ENCODE assay signal across 36 cellular contexts in genomic region chr5:40354171-40354570, GRCh38.
"Had no signal": no experiment of that assay in that cellular context is flagged by ENCODE, and none has a peak within 500 bp of the region (broad histone marks: within the 10 kb centered on the region; RNA-seq: fewer than 3 reads in every experiment).

No MANE protein-coding gene starts in this region.

- H3K36me3 Mint-ChIP-seq: brain had no signal

- H3K27ac ChIP-seq: adrenal gland, ascending aorta, breast epithelium, cardiac muscle cell, epithelial cell of prostate, esophagus squamous epithelium, WERI-Rb-1 had no signal

- H3K27ac Mint-ChIP-seq: activated B cell treated with CpG ODN at 0.5 μM for 24 hours; activated CD8-positive, alpha-beta T cell treated with anti-CD3 and anti-CD28 coated beads for 36 hours; activated naive CD4-positive, alpha-beta T cell treated with anti-CD3 and anti-CD28 coated beads for 36 hours; activated naive CD4-positive, alpha-beta T cell treated with anti-CD3 and anti-CD28 coated beads, Interleukin-2, amount 50 U/mL, for 24 hours; activated naive CD8-positive, alpha-beta T cell treated with anti-CD3 and anti-CD28 coated beads for 36 hours; activated naive CD8-positive, alpha-beta T cell treated with anti-CD3 and anti-CD28 coated beads, Interleukin-2, amount 50 U/mL, for 24 hours; activated T-helper 17 cell treated with anti-CD3 and anti-CD28 coated beads, Interleukin-2, amount 50 U/mL, for 72 hours; brain; T-helper 17 cell; T-helper 2 cell treated with Interferon-gamma antibody and Interleukin-4, amounts not matched to agents 5 μg/mL and 100 μg/mL, for 36 hours had no signal

- H3K4me1 ChIP-seq: adrenal gland, ascending aorta, breast epithelium, esophagus squamous epithelium had no signal

- DNase-seq: activated B cell treated with CpG ODN at 0.5 μM for 24 hours; activated CD4-positive, alpha-beta T cell treated with anti-CD3 and anti-CD28 coated beads for 48 hours; activated CD4-positive, alpha-beta T cell treated with anti-CD3 and anti-CD28 coated beads, Interleukin-2, amount 50 U/mL, for 1 hour; activated CD4-positive, alpha-beta T cell treated with anti-CD3 and anti-CD28 coated beads, Interleukin-2, amount 50 U/mL, for 48 hours; activated CD8-positive, alpha-beta memory T cell treated with anti-CD3 and anti-CD28 coated beads for 24 hours; activated CD8-positive, alpha-beta T cell treated with anti-CD3 and anti-CD28 coated beads for 36 hours; activated effector memory CD4-positive, alpha-beta T cell treated with Interleukin-2 at 50 U/mL for 16 hours; activated naive CD4-positive, alpha-beta T cell treated with anti-CD3 and anti-CD28 coated beads for 36 hours; activated naive CD8-positive, alpha-beta T cell treated with anti-CD3 and anti-CD28 coated beads for 36 hours; activated naive CD8-positive, alpha-beta T cell treated with anti-CD3 and anti-CD28 coated beads, Interleukin-2, amount 50 U/mL, for 24 hours; activated T-cell treated with anti-CD3 and anti-CD28 coated beads, Interleukin-2, amount 50 U/mL, for 4 hours; adrenal gland; amygdala; central memory CD4-positive, alpha-beta T cell; cerebellar nuclear complex; cortex of kidney; effector CD8-positive, alpha-beta T cell; esophagus squamous epithelium; head of caudate nucleus; T-helper 1 cell; T-helper 17 cell; T1000; WERI-Rb-1 had no signal

- FAIRE-seq: colon, endometrium, endothelial cell of umbilical vein, frontal cortex had no signal

- H3K4me1 Mint-ChIP-seq: activated B cell treated with CpG ODN at 0.5 μM for 24 hours; activated naive CD4-positive, alpha-beta T cell treated with anti-CD3 and anti-CD28 coated beads, Interleukin-2, amount 50 U/mL, for 24 hours; activated naive CD8-positive, alpha-beta T cell treated with anti-CD3 and anti-CD28 coated beads, Interleukin-2, amount 50 U/mL, for 24 hours; activated T-helper 17 cell treated with anti-CD3 and anti-CD28 coated beads, Interleukin-2, amount 50 U/mL, for 72 hours; brain had no signal

- ATAC-seq: activated CD4-positive, CD25-positive, alpha-beta regulatory T cell treated with anti-CD3 and anti-CD28 coated beads, Interleukin-2, amount 50 U/mL, for 24 hours; activated CD8-positive, alpha-beta T cell treated with anti-CD3 and anti-CD28 coated beads for 36 hours; activated naive CD8-positive, alpha-beta T cell treated with anti-CD3 and anti-CD28 coated beads, Interleukin-2, amount 50 U/mL, for 24 hours; activated T-cell treated with anti-CD3 and anti-CD28 coated beads, Interleukin-2, amount 50 U/mL, for 4 hours; activated T-helper 17 cell treated with anti-CD3 and anti-CD28 coated beads, Interleukin-2, amount 50 U/mL, for 72 hours; T-helper 17 cell had no signal

- H3K27me3 ChIP-seq: adrenal gland, ascending aorta, breast epithelium, cardiac muscle cell, esophagus squamous epithelium had no signal

- H3K4me3 Mint-ChIP-seq: activated B cell treated with CpG ODN at 0.5 μM for 24 hours; activated CD8-positive, alpha-beta T cell treated with anti-CD3 and anti-CD28 coated beads for 36 hours; activated naive CD4-positive, alpha-beta T cell treated with anti-CD3 and anti-CD28 coated beads for 36 hours; activated naive CD4-positive, alpha-beta T cell treated with anti-CD3 and anti-CD28 coated beads, Interleukin-2, amount 50 U/mL, for 24 hours; activated naive CD8-positive, alpha-beta T cell treated with anti-CD3 and anti-CD28 coated beads for 36 hours; activated naive CD8-positive, alpha-beta T cell treated with anti-CD3 and anti-CD28 coated beads, Interleukin-2, amount 50 U/mL, for 24 hours; activated T-cell treated with anti-CD3 and anti-CD28 coated beads, Interleukin-2, amount 50 U/mL, for 4 hours; activated T-helper 17 cell treated with anti-CD3 and anti-CD28 coated beads, Interleukin-2, amount 50 U/mL, for 72 hours; brain; T-helper 17 cell; T-helper 2 cell treated with Interferon-gamma antibody and Interleukin-4, amounts not matched to agents 5 μg/mL and 100 μg/mL, for 36 hours had no signal

- H3K27me3 Mint-ChIP-seq: activated B cell treated with CpG ODN at 0.5 μM for 24 hours; activated CD8-positive, alpha-beta T cell treated with anti-CD3 and anti-CD28 coated beads for 36 hours; activated naive CD4-positive, alpha-beta T cell treated with anti-CD3 and anti-CD28 coated beads, Interleukin-2, amount 50 U/mL, for 24 hours; activated naive CD8-positive, alpha-beta T cell treated with anti-CD3 and anti-CD28 coated beads for 36 hours; activated naive CD8-positive, alpha-beta T cell treated with anti-CD3 and anti-CD28 coated beads, Interleukin-2, amount 50 U/mL, for 24 hours; activated T-helper 17 cell treated with anti-CD3 and anti-CD28 coated beads, Interleukin-2, amount 50 U/mL, for 72 hours; T-helper 17 cell had no signal
